ENCODE assay signal across 8 cellular contexts in the genomic region with DNA sequence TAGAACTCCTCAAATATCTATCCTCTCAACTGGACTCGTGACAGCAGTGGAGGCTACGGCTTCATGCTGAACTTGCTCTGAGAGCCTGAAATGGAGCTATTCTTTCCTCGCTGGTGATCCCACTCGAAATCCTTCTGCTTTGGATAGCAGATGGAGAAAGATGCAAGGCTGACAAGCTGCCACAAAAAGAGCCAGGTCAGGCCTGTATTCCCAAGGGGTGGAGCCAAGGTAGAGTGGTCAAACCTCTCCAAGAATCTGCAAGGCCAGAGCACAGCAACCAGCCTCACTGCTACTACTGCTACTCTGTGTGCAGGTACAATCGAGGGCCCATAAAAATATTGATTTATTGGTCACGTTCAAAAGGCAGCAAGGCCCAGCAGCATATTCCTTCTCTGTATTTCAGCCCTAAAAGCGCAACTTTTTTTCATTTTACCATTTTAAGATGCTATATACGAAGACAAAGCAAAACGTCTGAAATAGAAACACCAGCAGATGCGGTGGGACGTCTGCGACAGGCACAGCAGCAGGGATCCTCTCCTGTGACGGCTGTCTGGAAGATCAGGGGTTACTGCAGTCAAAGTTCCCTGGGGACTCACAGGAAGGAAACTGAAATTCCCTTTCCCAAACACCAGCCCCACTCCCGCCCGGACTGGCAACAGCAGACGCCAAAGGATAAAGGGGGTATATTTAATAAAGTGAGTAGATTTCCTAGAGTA. TPM values are rescaled to one million over a fixed set of nuclear protein-coding genes. Genes with fewer than 3 reads are reported as not detected.
DNase-seq lines count a peak whose midpoint lies in the region; ATAC-seq, FAIRE-seq and TF ChIP-seq lines count a peak whose summit lies in the region.

No MANE protein-coding gene starts in this region.

- peaks cover 13% of the 10 kb centered on the region for H3K4me1 Mint-ChIP-seq in activated T-cell treated with anti-CD3 and anti-CD28 coated beads, Interleukin-2, amount 50 U/mL, for 24 hours (ENCODE audit: low read depth)
- peaks cover 5% of the 10 kb centered on the region for H3K4me1 Mint-ChIP-seq in activated naive CD8-positive, alpha-beta T cell treated with anti-CD3 and anti-CD28 coated beads, Interleukin-2, amount 10 ng/mL, durations not matched to agents 7 days and 5 days

- TF ChIP-seq CTCF in left lung (IDR thresholded peaks at IDR 0.05) (no peak), thyroid gland (IDR thresholded peaks at IDR 0.05) (no peak), GM20000 (IDR thresholded peaks at IDR 0.05; ENCODE audit: extremely low read depth, missing control alignments) (no peak)

- POLR2A ChIA-PET in activated naive CD8-positive, alpha-beta T cell treated with anti-CD3 and anti-CD28 coated beads, Interleukin-2, amount 10 ng/mL, durations not matched to agents 7 days and 5 days (lab: Charles Lee) = interaction anchor here (0.6 to 2.9 kb wide), 6 partner anchors 9 to 129 kb away, joined by 3 to 10 read pairs (median 5); no protein-coding TSS in a partner anchor

- H3K4me1 ChIP-seq in left lung (peaks cover 5 to 28% of the 10 kb centered on the region in 2 donors), thyroid gland (peaks cover 15 to 19% of the 10 kb centered on the region in 2 donors)

- no peaks in the 10 kb centered on the region for H3K27me3 ChIP-seq in left lung
- no peaks in the 10 kb centered on the region for H3K27me3 ChIP-seq in thyroid gland

- ATAC-seq in activated naive CD8-positive, alpha-beta T cell treated with anti-CD3 and anti-CD28 coated beads, Interleukin-2, amount 10 ng/mL, durations not matched to agents 7 days and 5 days (ENCODE audit: low read depth) = no peak
- peak; percentile 28 for ATAC-seq in left lung

- H3K36me3 ChIP-seq in left lung = no peaks in the 10 kb centered on the region
- no peaks in the 10 kb centered on the region for H3K36me3 ChIP-seq in thyroid gland

- peaks cover 6% of the 10 kb centered on the region for H3K36me3 Mint-ChIP-seq in activated T-cell treated with anti-CD3 and anti-CD28 coated beads, Interleukin-2, amount 50 U/mL, for 24 hours (ENCODE audit: low read depth)
- peaks cover 2% of the 10 kb centered on the region for H3K36me3 Mint-ChIP-seq in activated naive CD8-positive, alpha-beta T cell treated with anti-CD3 and anti-CD28 coated beads, Interleukin-2, amount 10 ng/mL, durations not matched to agents 7 days and 5 days

- intact Hi-C loops in left lung (cut with DNase I) = loop anchor here in 1 of 2 donors (10.0 kb wide), 1 partner anchor 155 kb away; no protein-coding TSS in a partner anchor
- intact Hi-C loops in thyroid gland (cut with DNase I) = loop anchor here (10.0 kb wide), 3 partner anchors 45 to 165 kb away; no protein-coding TSS in a partner anchor

- TF ChIP-seq POLR2A in thyroid gland (IDR thresholded peaks at IDR 0.05) = no peak

- H3K27ac Mint-ChIP-seq in activated T-cell treated with anti-CD3 and anti-CD28 coated beads, Interleukin-2, amount 50 U/mL, for 24 hours = no peak overlapping the region
- H3K27ac Mint-ChIP-seq in activated naive CD8-positive, alpha-beta T cell treated with anti-CD3 and anti-CD28 coated beads, Interleukin-2, amount 10 ng/mL, durations not matched to agents 7 days and 5 days = peak overlapping the region; percentile 79

- no peak for DNase-seq in activated T-cell treated with anti-CD3 and anti-CD28 coated beads, Interleukin-2, amount 50 U/mL, for 24 hours
- no peak for DNase-seq in activated T-cell treated with anti-CD3 and anti-CD28 coated beads for 4 hours
- DNase-seq in activated naive CD8-positive, alpha-beta T cell treated with anti-CD3 and anti-CD28 coated beads, Interleukin-2, amount 10 ng/mL, durations not matched to agents 7 days and 5 days = no peak
- DNase-seq in left lung = no peak
- peak; percentile 59 to 64 for DNase-seq in thyroid gland
- DNase-seq in A172 (ENCODE audit: low spot score) = no peak
- no peak for DNase-seq in GM20000 (ENCODE audit: low spot score)
- DNase-seq in urothelium cell line (ENCODE audit: low spot score) = no peak

- no peak for FAIRE-seq in urothelium cell line (lab: Jason Lieb, UNC)

- peak overlapping the region; percentile 86 for H3K4me3 Mint-ChIP-seq in activated T-cell treated with anti-CD3 and anti-CD28 coated beads, Interleukin-2, amount 50 U/mL, for 24 hours
- peak overlapping the region; percentile 95 for H3K4me3 Mint-ChIP-seq in activated naive CD8-positive, alpha-beta T cell treated with anti-CD3 and anti-CD28 coated beads, Interleukin-2, amount 10 ng/mL, durations not matched to agents 7 days and 5 days

- H3K9me3 ChIP-seq in left lung (no peaks in the 10 kb centered on the region), thyroid gland (no peaks in the 10 kb centered on the region)

- WGBS in thyroid gland, 2 donors = 47 to 48% methylated on average over 16 of the region's 16 CpGs

- no peaks in the 10 kb centered on the region for H3K9me3 Mint-ChIP-seq in activated T-cell treated with anti-CD3 and anti-CD28 coated beads, Interleukin-2, amount 50 U/mL, for 24 hours
- no peaks in the 10 kb centered on the region for H3K9me3 Mint-ChIP-seq in activated naive CD8-positive, alpha-beta T cell treated with anti-CD3 and anti-CD28 coated beads, Interleukin-2, amount 10 ng/mL, durations not matched to agents 7 days and 5 days

- peak overlapping the region; percentile 85 to 86 for H3K27ac ChIP-seq in left lung
- peak overlapping the region; percentile 10 to 97 (median 93) for H3K27ac ChIP-seq in thyroid gland

- H3K4me3 ChIP-seq in left lung (peak overlapping the region; percentile 72 to 95), thyroid gland (replicated peaks in 1 of 3) (peak overlapping the region in 1 of 3 donors; percentile 86)

- H3K27me3 Mint-ChIP-seq in activated T-cell treated with anti-CD3 and anti-CD28 coated beads, Interleukin-2, amount 50 U/mL, for 24 hours = peaks cover 46% of the 10 kb centered on the region
- H3K27me3 Mint-ChIP-seq in activated naive CD8-positive, alpha-beta T cell treated with anti-CD3 and anti-CD28 coated beads, Interleukin-2, amount 10 ng/mL, durations not matched to agents 7 days and 5 days = peaks cover 42% of the 10 kb centered on the region

RNA-seq across cellular contexts. Expression of a gene that starts 2.4 kb away (rescaled TPM):
- 1 to 10 TPM; 9.3 to 9.9 TPM for total RNA-seq in activated naive CD8-positive, alpha-beta T cell treated with anti-CD3 and anti-CD28 coated beads, Interleukin-2, amount 10 ng/mL, durations not matched to agents 7 days and 5 days
- 10 to 100 TPM; 34.5 to 47.1 TPM for total RNA-seq in left lung
- total RNA-seq in thyroid gland = 10 to 100 TPM; 18.8 to 44.0 (median 25.4) TPM
- 7.1 and 13.6 TPM in 2 replicates for total RNA-seq in A172 (2014; rRNA removed; shearing (Covaris generic))

Comparison
In these comparisons a context has a peak if more than half of its experiments do, and no peak if none do; other contexts are left out.
1. DNase-seq: peak in thyroid gland (2 of 2); none in activated T-cell treated with anti-CD3 and anti-CD28 coated beads, Interleukin-2, amount 50 U/mL, for 24 hours (single experiment), activated T-cell treated with anti-CD3 and anti-CD28 coated beads for 4 hours (single experiment), activated naive CD8-positive, alpha-beta T cell treated with anti-CD3 and anti-CD28 coated beads, Interleukin-2, amount 10 ng/mL, durations not matched to agents 7 days and 5 days (single experiment), left lung (0 of 2), A172 (single experiment), GM20000 (single experiment) and urothelium cell line (single experiment).